ENCODE assay signal across 18 cellular contexts in genomic region chr12:99372257-99372933, GRCh38.
DNase-seq lines count a peak whose midpoint lies in the region; ATAC-seq and TF ChIP-seq lines count a peak whose summit lies in the region.
"Had no signal": no experiment of that assay in that cellular context is flagged by ENCODE, and none has a peak within 500 bp of the region (broad histone marks: within the 10 kb centered on the region; RNA-seq: fewer than 3 reads in every experiment).

No MANE protein-coding gene starts in this region.

- H3K4me1 ChIP-seq in SK-N-SH (ENCODE audit: control insufficient read depth in 1 of 2, insufficient read depth in 2 of 2, low read depth in 1 of 2, low read length in 1 of 2) (no peaks in the 10 kb centered on the region), upper lobe of right lung (no peaks in the 10 kb centered on the region)
- H3K4me1 ChIP-seq: A549, BLaER1 had no signal

- no peaks in the 10 kb centered on the region for H3F3A ChIP-seq in SK-N-SH (replicated peaks; ENCODE audit: insufficient read depth)

- no peaks in the 10 kb centered on the region for H3K36me3 Mint-ChIP-seq in nephron (ENCODE audit: low read depth)
- H3K36me3 Mint-ChIP-seq: CD14-positive monocyte; CD4-positive, alpha-beta memory T cell had no signal

- ATAC-seq in SK-N-SH treated with all-trans-retinoic acid at 6 μM for 48 hours (no peak), upper lobe of right lung (no peak)
- ATAC-seq: A549, GM23338 had no signal

- in situ Hi-C loops in ACHN (cut with HindIII; ENCODE audit: low pct_ligation_motif_present, low pct_unique_long_range_greater_than_20kb, low sequenced_read_pairs) = no loop called here

- no peak for TF ChIP-seq EP300 in SK-N-SH (IDR thresholded peaks at IDR 0.05; ENCODE audit: borderline replicate concordance in 1 of 2, low read depth in 1 of 2, low read length in 1 of 2)

- intact Hi-C loops in upper lobe of right lung (cut with DNase I) = no loop called here

- H3K36me3 ChIP-seq in SK-N-SH (replicated peaks in 1 of 2; ENCODE audit: control insufficient read depth in 1 of 2, insufficient read depth in 2 of 2, low read length in 1 of 2) (no peaks in the 10 kb centered on the region), upper lobe of right lung (no peaks in the 10 kb centered on the region)

- TF ChIP-seq CTCF in SK-N-SH (IDR thresholded peaks at IDR 0.05) (no peak), nephron (IDR thresholded peaks at IDR 0.05; ENCODE audit: unreplicated experiment in 3 of 3) (no peak), upper lobe of right lung (IDR thresholded peaks at IDR 0.05) (no peak)

- H3K27me3 Mint-ChIP-seq in nephron (ENCODE audit: low read depth) = no peaks in the 10 kb centered on the region
- H3K27me3 Mint-ChIP-seq: CD4-positive, alpha-beta memory T cell had no signal

- no peaks in the 10 kb centered on the region for H3K4me1 Mint-ChIP-seq in nephron
- H3K4me1 Mint-ChIP-seq: CD14-positive monocyte; CD4-positive, alpha-beta memory T cell had no signal

- H2AFZ ChIP-seq in SK-N-SH (ENCODE audit: low read depth) = no peak overlapping the region
- H2AFZ ChIP-seq: GM23338 had no signal

- POLR2A ChIA-PET in SK-N-SH (lab: Yijun Ruan, JAX) = no interaction called here

- H3K27me3 ChIP-seq in SK-N-SH (ENCODE audit: insufficient read depth) (no peaks in the 10 kb centered on the region), upper lobe of right lung (no peaks in the 10 kb centered on the region)
- H3K27me3 ChIP-seq: BLaER1 had no signal

- H3K9me2 ChIP-seq in SK-N-SH = no peaks in the 10 kb centered on the region

- H3K27ac ChIP-seq in SK-N-SH (ENCODE audit: low read depth in 2 of 2, low read length in 1 of 2) (no peak overlapping the region), upper lobe of right lung (no peak overlapping the region)
- H3K27ac ChIP-seq: 22Rv1, A549, BLaER1 had no signal

- no peak overlapping the region for H3K4me2 ChIP-seq in SK-N-SH
- H3K4me2 ChIP-seq: A549, BLaER1, GM23338 had no signal

- H3K9me3 ChIP-seq in SK-N-SH (no peaks in the 10 kb centered on the region), upper lobe of right lung (no peaks in the 10 kb centered on the region)
- H3K9me3 ChIP-seq: A549, BLaER1 had no signal

- no peak for TF ChIP-seq RAD21 in SK-N-SH (IDR thresholded peaks at IDR 0.05; ENCODE audit: low read length)

- H3K4me3 ChIP-seq in SK-N-SH (ENCODE audit: low read depth in 2 of 2, low read length in 1 of 2) (no peak overlapping the region), upper lobe of right lung (no peak overlapping the region)
- H3K4me3 ChIP-seq: A549, BLaER1, GM23338 had no signal

- H3K27ac Mint-ChIP-seq in nephron = peak overlapping the region in 2 of 3 experiments; percentile 17 to 53
- H3K27ac Mint-ChIP-seq: CD4-positive, alpha-beta memory T cell; GM23338 had no signal

- CTCF ChIA-PET in SK-N-SH (lab: Yijun Ruan, JAX) = no interaction called here

- H4K20me1 ChIP-seq in SK-N-SH (ENCODE audit: insufficient read depth) = no peaks in the 10 kb centered on the region
- H4K20me1 ChIP-seq: BLaER1 had no signal

- H3K4me3 Mint-ChIP-seq in nephron = no peak overlapping the region
- H3K4me3 Mint-ChIP-seq: CD14-positive monocyte; CD4-positive, alpha-beta memory T cell; GM23338 had no signal

- WGBS in SK-N-SH (ENCODE audit: low lambda C conversion rate) = 59% methylated on average over 3 of the region's 3 CpGs

- no peaks in the 10 kb centered on the region for H3K9me3 Mint-ChIP-seq in nephron
- H3K9me3 Mint-ChIP-seq: CD14-positive monocyte, GM23338 had no signal

- DNase-seq in SK-N-SH (no peak), inferior parietal cortex (ENCODE audit: extremely low spot score) (peak; percentile 36), upper lobe of right lung (no peak), NCI-H1092 treated with DMSO at 0.1 percent for 48 hours (lab: John Stamatoyannopoulos, UW) (no peak), ACHN (no peak), NCI-H1417 (lab: John Stamatoyannopoulos, UW) (no peak)
- DNase-seq: CD4-positive, alpha-beta memory T cell; DMS153; DMS79; GDM1; HCEC 1CT had no signal

- no peak overlapping the region for H3K9ac ChIP-seq in SK-N-SH
- H3K9ac ChIP-seq: BLaER1 had no signal

- no peaks in the 10 kb centered on the region for H3K79me2 ChIP-seq in SK-N-SH (ENCODE audit: insufficient read depth)

TF ChIP-seq in SK-N-SH treated with all-trans-retinoic acid at 6 μM for 48 hours, 23 proteins besides CTCF, POLR2A, EP300 and RAD21:
- TF ChIP-seq ISL1 (CRISPR knock-in tag; IDR thresholded peaks at IDR 0.05) (peak; percentile 60), CSDC2 (CRISPR knock-in tag; IDR thresholded peaks at IDR 0.05) (no peak)

TF ChIP-seq in SK-N-SH, 30 proteins besides CTCF, POLR2A, EP300 and RAD21:
- TF ChIP-seq RFX5 (IDR thresholded peaks at IDR 0.05; ENCODE audit: low read length) (no peak), MXI1 (IDR thresholded peaks at IDR 0.05; ENCODE audit: low read depth, low read length) (no peak), POLR2AphosphoS5 (IDR thresholded peaks at IDR 0.05; ENCODE audit: low read depth, low read length) (no peak), FOSL2 (IDR thresholded peaks at IDR 0.05; ENCODE audit: borderline replicate concordance, low read depth) (no peak), EZH2phosphoT487 (IDR thresholded peaks at IDR 0.05; ENCODE audit: borderline replicate concordance, low read depth) (no peak), CHD2 (IDR thresholded peaks at IDR 0.05; ENCODE audit: low read length, partially characterized antibody) (no peak), GABPA (IDR thresholded peaks at IDR 0.05; ENCODE audit: low read depth) (no peak), FOXM1 (IDR thresholded peaks at IDR 0.05; ENCODE audit: low read depth) (no peak), USF1 (IDR thresholded peaks at IDR 0.05; ENCODE audit: borderline replicate concordance, low read depth) (no peak), NFIC (IDR thresholded peaks at IDR 0.05; ENCODE audit: borderline replicate concordance) (no peak), TEAD4 (IDR thresholded peaks at IDR 0.05; ENCODE audit: borderline replicate concordance, insufficient read depth) (no peak), RCOR1 (IDR thresholded peaks at IDR 0.05; ENCODE audit: low read length) (no peak), YY1 (IDR thresholded peaks at IDR 0.05; ENCODE audit: low read depth) (no peak), ELF1 (IDR thresholded peaks at IDR 0.05) (no peak)
